8 cellular contexts compared by ENCODE assay signal in genomic region chrX:41009816-41010187, GRCh38.
DNase-seq lines count a peak whose midpoint lies in the region; ATAC-seq and TF ChIP-seq lines count a peak whose summit lies in the region.

No MANE protein-coding gene starts in this region.

- peak overlapping the region; percentile 52 for H3K4me3 Mint-ChIP-seq in activated CD4-positive, alpha-beta memory T cell treated with anti-CD3 and anti-CD28 coated beads for 36 hours

- H3K27ac ChIP-seq in gastroesophageal sphincter, result peak overlapping the region in 3 of 4 donors; percentile 72 to 84 (median 81)
- H3K27ac ChIP-seq in skin epidermis, result peak overlapping the region in 18 of 21 experiments; percentile 68 to 94 (median 87)

- no peak for TF ChIP-seq CTCF in gastroesophageal sphincter (IDR thresholded peaks at IDR 0.05)

- H3K9me3 ChIP-seq in gastroesophageal sphincter, result no peaks in the 10 kb centered on the region
- no peaks in the 10 kb centered on the region for H3K9me3 ChIP-seq in MG63

- DNase-seq in activated CD4-positive, alpha-beta memory T cell treated with anti-CD3 and anti-CD28 coated beads for 36 hours, result no peak
- no peak for DNase-seq in SW480 (ENCODE audit: low spot score)
- DNase-seq in MG63, result no peak
- DNase-seq in NOMO-1 treated with DMSO at 0.1 percent for 48 hours (lab: John Stamatoyannopoulos, UW; ENCODE audit: unreplicated experiment), result no peak
- DNase-seq in NCI-H526 treated with DMSO at 0.1 percent for 48 hours (lab: John Stamatoyannopoulos, UW), result no peak

- ATAC-seq in GM21447 (IDR thresholded peaks at IDR 0.05; ENCODE audit: unreplicated experiment), result peak; percentile 36
- ATAC-seq in gastroesophageal sphincter, result peak; percentile 37

- WGBS in gastroesophageal sphincter (ENCODE audit: low coverage in 1 of 2), 2 donors, result 22 to 44% methylated on average over 3 to 5 of the region's 6 CpGs

- TF ChIP-seq EP300 in gastroesophageal sphincter (IDR thresholded peaks at IDR 0.05), result no peak

- peak overlapping the region; percentile 45 for H3K27ac Mint-ChIP-seq in activated CD4-positive, alpha-beta memory T cell treated with anti-CD3 and anti-CD28 coated beads for 36 hours

- H3K36me3 Mint-ChIP-seq in activated CD4-positive, alpha-beta memory T cell treated with anti-CD3 and anti-CD28 coated beads for 36 hours, result no peaks in the 10 kb centered on the region

- CTCF ChIA-PET in activated CD4-positive, alpha-beta memory T cell treated with anti-CD3 and anti-CD28 coated beads for 36 hours (lab: Charles Lee), result interaction anchor here (1.6 kb wide), 1 partner anchor 132 kb away, joined by 4 read pairs; no protein-coding TSS in a partner anchor

- no peaks in the 10 kb centered on the region for H3K9me3 Mint-ChIP-seq in activated CD4-positive, alpha-beta memory T cell treated with anti-CD3 and anti-CD28 coated beads for 36 hours

- no peaks in the 10 kb centered on the region for H3K27me3 Mint-ChIP-seq in activated CD4-positive, alpha-beta memory T cell treated with anti-CD3 and anti-CD28 coated beads for 36 hours

- peak overlapping the region in 1 of 2 donors; percentile 40 for H3K4me3 ChIP-seq in gastroesophageal sphincter
- H3K4me3 ChIP-seq in skin epidermis, result peak overlapping the region in 4 of 7 experiments; percentile 6 to 31 (median 20)
- H3K4me3 ChIP-seq in MG63, result no peak overlapping the region

- no peak for TF ChIP-seq POLR2A in gastroesophageal sphincter (IDR thresholded peaks at IDR 0.05)

- POLR2A ChIA-PET in activated CD4-positive, alpha-beta memory T cell treated with anti-CD3 and anti-CD28 coated beads for 36 hours (lab: Charles Lee), result interaction anchor here (1.0 kb wide), 1 partner anchor 18 kb away, joined by 4 read pairs; no protein-coding TSS in a partner anchor

- intact Hi-C loops in activated CD4-positive, alpha-beta memory T cell treated with anti-CD3 and anti-CD28 coated beads for 36 hours (cut with micrococcal nuclease), result loop anchor here (5.0 kb wide), 3 partner anchors 72 to 138 kb away; no protein-coding TSS in a partner anchor

- H3K27me3 ChIP-seq in gastroesophageal sphincter (no peaks in the 10 kb centered on the region), MG63 (no peaks in the 10 kb centered on the region)

- H3K4me1 Mint-ChIP-seq in activated CD4-positive, alpha-beta memory T cell treated with anti-CD3 and anti-CD28 coated beads for 36 hours (ENCODE audit: low read depth), result peaks cover 16% of the 10 kb centered on the region

- H3K4me1 ChIP-seq in gastroesophageal sphincter, result peaks cover 0 to 15% (median 0%) of the 10 kb centered on the region in 3 donors

- H3K36me3 ChIP-seq in gastroesophageal sphincter, result no peaks in the 10 kb centered on the region
- H3K36me3 ChIP-seq in MG63, result no peaks in the 10 kb centered on the region
